ENCODE assay signal across 16 cellular contexts in genomic region chr4:58560736-58561135, GRCh38.
"Had no signal": no experiment of that assay in that cellular context is flagged by ENCODE, and none has a peak within 500 bp of the region (broad histone marks: within the 10 kb centered on the region; RNA-seq: fewer than 3 reads in every experiment).

No MANE protein-coding gene starts in this region.

- H3K4me1 Mint-ChIP-seq: activated naive CD4-positive, alpha-beta T cell treated with anti-CD3 and anti-CD28 coated beads, Interleukin-2, amount 50 U/mL, for 24 hours had no signal

- H3K4me1 ChIP-seq: adrenal gland, gastrocnemius medialis, heart right ventricle, right lobe of liver had no signal

- H3K9me3 ChIP-seq: adrenal gland, gastrocnemius medialis, heart right ventricle, ovary, right lobe of liver had no signal

- H3K4me3 Mint-ChIP-seq: activated CD8-positive, alpha-beta T cell treated with anti-CD3 and anti-CD28 coated beads for 36 hours; activated naive CD4-positive, alpha-beta T cell treated with anti-CD3 and anti-CD28 coated beads, Interleukin-2, amount 50 U/mL, for 24 hours; activated T-cell treated with anti-CD3 and anti-CD28 coated beads, Interleukin-2, amount 50 U/mL, for 4 hours had no signal

- H3K27ac ChIP-seq: adrenal gland, dorsolateral prefrontal cortex, gastrocnemius medialis, heart right ventricle, ovary, right lobe of liver, VCaP had no signal

- H3K36me3 Mint-ChIP-seq: activated naive CD4-positive, alpha-beta T cell treated with anti-CD3 and anti-CD28 coated beads, Interleukin-2, amount 50 U/mL, for 24 hours had no signal

- H3K36me3 ChIP-seq: adrenal gland, gastrocnemius medialis, heart right ventricle, ovary, right lobe of liver had no signal

- H3K27me3 Mint-ChIP-seq: activated CD8-positive, alpha-beta T cell treated with anti-CD3 and anti-CD28 coated beads for 36 hours; activated naive CD4-positive, alpha-beta T cell treated with anti-CD3 and anti-CD28 coated beads, Interleukin-2, amount 50 U/mL, for 24 hours had no signal

- ATAC-seq: activated CD8-positive, alpha-beta T cell treated with anti-CD3 and anti-CD28 coated beads for 36 hours; activated T-cell treated with anti-CD3 and anti-CD28 coated beads, Interleukin-2, amount 50 U/mL, for 4 hours; gastrocnemius medialis; heart right ventricle; right lobe of liver; stimulated activated naive CD8-positive, alpha-beta T cell treated with anti-CD3 and anti-CD28 coated beads, Interleukin-15, Interleukin-2, amounts not matched to agents 100 U/mL and 50 U/mL, for 24 hours had no signal

- H3K27me3 ChIP-seq: adrenal gland, dorsolateral prefrontal cortex, gastrocnemius medialis, heart right ventricle, ovary, right lobe of liver had no signal

- H3K27ac Mint-ChIP-seq: activated CD8-positive, alpha-beta T cell treated with anti-CD3 and anti-CD28 coated beads for 36 hours; activated naive CD4-positive, alpha-beta T cell treated with anti-CD3 and anti-CD28 coated beads, Interleukin-2, amount 50 U/mL, for 24 hours had no signal

- H3K4me3 ChIP-seq: adrenal gland, dorsolateral prefrontal cortex, gastrocnemius medialis, heart right ventricle, ovary, right lobe of liver had no signal

- DNase-seq: activated CD4-positive, alpha-beta T cell treated with anti-CD3 and anti-CD28 coated beads for 4 hours; activated CD8-positive, alpha-beta T cell treated with anti-CD3 and anti-CD28 coated beads for 36 hours; activated effector memory CD4-positive, alpha-beta T cell treated with Interleukin-2 at 50 U/mL for 16 hours; activated T-cell treated with anti-CD3 and anti-CD28 coated beads, Interleukin-2, amount 50 U/mL, for 4 hours; adrenal gland; dorsolateral prefrontal cortex; erythroblast; gastrocnemius medialis; heart right ventricle; midbrain; ovary; right lobe of liver; stimulated activated naive CD8-positive, alpha-beta T cell treated with anti-CD3 and anti-CD28 coated beads, Interleukin-15, Interleukin-2, amounts not matched to agents 100 U/mL and 50 U/mL, for 24 hours; T-helper 9 cell had no signal
